9 cellular contexts compared by ENCODE assay signal in the genomic region with DNA sequence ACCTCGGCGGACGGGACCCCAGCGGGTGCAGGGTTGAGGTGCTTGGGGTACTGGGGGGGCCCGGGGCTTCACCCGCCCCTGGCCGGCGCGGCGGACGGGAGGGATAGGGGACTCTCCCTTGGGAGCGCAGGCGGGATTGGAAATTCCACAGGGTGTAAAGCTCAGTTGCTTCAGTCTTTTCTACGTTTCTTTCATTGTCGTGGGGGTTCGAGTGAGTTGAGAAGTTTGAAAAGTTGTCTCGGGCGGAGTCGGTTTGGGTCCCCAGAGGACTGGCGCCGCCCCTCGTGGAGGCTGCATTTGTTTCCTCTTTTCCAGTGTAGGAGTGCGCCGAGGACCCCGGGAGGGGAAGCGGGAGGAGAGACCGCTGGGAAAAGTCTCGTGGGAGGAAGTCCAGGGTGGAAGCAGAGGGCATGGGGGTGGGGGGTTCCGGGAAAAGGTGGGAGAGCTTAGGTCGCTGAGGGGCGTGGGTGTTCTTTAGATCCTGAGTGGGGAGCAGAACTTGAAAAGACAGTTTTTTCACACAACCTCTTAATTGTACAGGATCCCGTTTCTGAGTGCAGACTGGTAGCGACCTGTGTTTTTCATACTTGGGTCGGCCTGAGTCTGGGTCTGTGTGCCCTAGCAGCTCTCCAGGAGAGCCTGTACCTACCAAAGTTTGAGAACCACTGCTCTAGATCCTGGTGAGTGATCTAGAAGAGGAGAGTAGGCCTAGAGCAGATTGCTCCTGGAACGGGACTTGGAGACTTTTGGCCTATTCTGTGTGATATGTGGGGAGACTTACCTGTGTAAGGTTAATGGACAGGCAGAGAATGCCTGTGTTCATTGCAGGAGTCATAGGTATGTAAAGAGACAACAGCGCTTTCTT. TPM values are rescaled to one million over a fixed set of nuclear protein-coding genes. Genes with fewer than 3 reads are reported as not detected.
DNase-seq lines count a peak whose midpoint lies in the region; FAIRE-seq and TF ChIP-seq lines count a peak whose summit lies in the region.
"Had no signal": no experiment of that assay in that cellular context is flagged by ENCODE, and none has a peak within 500 bp of the region (broad histone marks: within the 10 kb centered on the region; RNA-seq: fewer than 3 reads in every experiment).

No MANE protein-coding gene starts in this region.

- POLR2A ChIA-PET in MCF 10A (lab: Yijun Ruan, JAX), result interaction anchor here (0.6 to 3.5 kb wide), 24 partner anchors 10 to 791 kb away, joined by 3 to 35 read pairs (median 4); no protein-coding TSS in a partner anchor

- H3K27ac ChIP-seq in HUES48 (ENCODE audit: low read depth, low read length) (no peak overlapping the region), small intestine (ENCODE audit: low read depth in 1 of 2, low read length in 1 of 2) (peak overlapping the region; percentile 88 to 97)
- H3K27ac ChIP-seq: HL-60 had no signal

- TSS peak; percentile 90 for BruUV-seq in MCF 10A (replicated peaks; lab: Mats Ljungman, UMichigan)

- peak overlapping the region; percentile 97 for H3K27ac Mint-ChIP-seq in MCF 10A (ENCODE audit: low read depth, unreplicated experiment)
- H3K27ac Mint-ChIP-seq in activated naive CD4-positive, alpha-beta T cell treated with anti-CD3 and anti-CD28 coated beads, Interleukin-2, amount 10 ng/mL, durations not matched to agents 7 days and 5 days, result no peak overlapping the region

- no peak for FAIRE-seq in small intestine (lab: Jason Lieb, UNC)

- CTCF ChIA-PET in MCF 10A (lab: Yijun Ruan, JAX), result interaction anchor here (0.5 to 2.2 kb wide), 5 partner anchors 10 to 1118 kb away, joined by 3 to 9 read pairs (median 5); no protein-coding TSS in a partner anchor
- CTCF ChIA-PET in activated naive CD4-positive, alpha-beta T cell treated with anti-CD3 and anti-CD28 coated beads, Interleukin-2, amount 10 ng/mL, durations not matched to agents 7 days and 5 days (lab: Charles Lee), result no interaction called here

- intact Hi-C loops in MCF 10A (cut with micrococcal nuclease), result loop anchor here (1.0 to 10.0 kb wide), 8 partner anchors 28 to 860 kb away; no protein-coding TSS in a partner anchor

- H3K27me3 Mint-ChIP-seq in MCF 10A (ENCODE audit: insufficient read depth, unreplicated experiment), result no peaks in the 10 kb centered on the region
- peaks cover 21% of the 10 kb centered on the region for H3K27me3 Mint-ChIP-seq in activated naive CD4-positive, alpha-beta T cell treated with anti-CD3 and anti-CD28 coated beads, Interleukin-2, amount 10 ng/mL, durations not matched to agents 7 days and 5 days

- H3K4me1 Mint-ChIP-seq in MCF 10A (ENCODE audit: insufficient read depth, unreplicated experiment), result peaks cover 50% of the 10 kb centered on the region
- no peaks in the 10 kb centered on the region for H3K4me1 Mint-ChIP-seq in activated naive CD4-positive, alpha-beta T cell treated with anti-CD3 and anti-CD28 coated beads, Interleukin-2, amount 10 ng/mL, durations not matched to agents 7 days and 5 days

- WGBS in small intestine, 3 donors, result 4 to 8% (median 7%) methylated on average over 36 of the region's 36 CpGs

- peaks cover 11% of the 10 kb centered on the region for H3K4me1 ChIP-seq in HUES48 (ENCODE audit: control insufficient read depth, insufficient read depth, low read length)
- H3K4me1 ChIP-seq in small intestine (ENCODE audit: control insufficient read depth in 2 of 2, insufficient read depth in 1 of 2, low read depth in 1 of 2, low read length in 1 of 2), result no peaks in the 10 kb centered on the region

- peaks cover 8% of the 10 kb centered on the region for H3K9me3 Mint-ChIP-seq in MCF 10A (ENCODE audit: unreplicated experiment)
- peaks cover 2% of the 10 kb centered on the region for H3K9me3 Mint-ChIP-seq in activated naive CD4-positive, alpha-beta T cell treated with anti-CD3 and anti-CD28 coated beads, Interleukin-2, amount 10 ng/mL, durations not matched to agents 7 days and 5 days

- H3K4me3 ChIP-seq in HUES48 (ENCODE audit: low read depth, low read length) (peak overlapping the region; percentile 86), small intestine (ENCODE audit: low read depth in 1 of 2, low read length in 2 of 2) (peak overlapping the region; percentile 50 to 79)

- TF ChIP-seq CTCF in MCF 10A (IDR thresholded peaks at IDR 0.05; ENCODE audit: unreplicated experiment), result no peak

- peak overlapping the region; percentile 88 for H3K4me3 Mint-ChIP-seq in MCF 10A (ENCODE audit: unreplicated experiment)
- H3K4me3 Mint-ChIP-seq in activated naive CD4-positive, alpha-beta T cell treated with anti-CD3 and anti-CD28 coated beads, Interleukin-2, amount 10 ng/mL, durations not matched to agents 7 days and 5 days, result no peak overlapping the region

- H3K9ac ChIP-seq in HUES48 (ENCODE audit: low read depth, low read length), result peak overlapping the region; percentile 81

- no peaks in the 10 kb centered on the region for H3K36me3 Mint-ChIP-seq in MCF 10A (ENCODE audit: insufficient read depth, unreplicated experiment)
- H3K36me3 Mint-ChIP-seq in activated naive CD4-positive, alpha-beta T cell treated with anti-CD3 and anti-CD28 coated beads, Interleukin-2, amount 10 ng/mL, durations not matched to agents 7 days and 5 days, result no peaks in the 10 kb centered on the region

- H3K36me3 ChIP-seq in HUES48 (ENCODE audit: control insufficient read depth, insufficient read depth, low read length), result no peaks in the 10 kb centered on the region
- H3K36me3 ChIP-seq in small intestine (ENCODE audit: control insufficient read depth in 2 of 2, insufficient read depth in 2 of 2, low read length in 2 of 2), result no peaks in the 10 kb centered on the region

- H3K9me3 ChIP-seq in HUES48 (ENCODE audit: control insufficient read depth, insufficient read depth, low read length) (no peaks in the 10 kb centered on the region), small intestine (ENCODE audit: control insufficient read depth, low read depth) (no peaks in the 10 kb centered on the region)

- peaks cover 19% of the 10 kb centered on the region for H3K27me3 ChIP-seq in HUES48 (ENCODE audit: control insufficient read depth, insufficient read depth, low read length)
- peaks cover 0 to 6% of the 10 kb centered on the region in 2 donors for H3K27me3 ChIP-seq in small intestine (ENCODE audit: control insufficient read depth in 2 of 2, insufficient read depth in 2 of 2, low read length in 2 of 2)

- DNase-seq in MCF 10A (ENCODE audit: unreplicated experiment), result no peak
- DNase-seq in iPS-NIHi7 (ENCODE audit: extremely low spot score), result peak; percentile 45
- peak; percentile 39 for DNase-seq in small intestine
- DNase-seq in stimulated activated naive CD4-positive, alpha-beta T cell (lab: John Stamatoyannopoulos, UW), result no peak
- no peak for DNase-seq in activated naive CD4-positive, alpha-beta T cell treated with anti-CD3 and anti-CD28 coated beads, Interleukin-2, amount 10 ng/mL, durations not matched to agents 7 days and 5 days
- no peak for DNase-seq in NCI-H524 treated with DMSO at 0.1 percent for 48 hours (lab: John Stamatoyannopoulos, UW)
- DNase-seq in SK-N-DZ (ENCODE audit: low spot score), result no peak

RNA-seq across cellular contexts. Expression of a gene that starts 0.5 kb away (rescaled TPM):
- 22.3 and 25.4 TPM in 2 replicates for total RNA-seq in MCF 10A (2022)
- 1 to 10 TPM; 4.6 to 6.0 (median 5.4) TPM for polyA plus RNA-seq in small intestine
- polyA plus RNA-seq in SK-N-DZ (2014; cell fraction: cytosol; rRNA removed), result not detected in 2 replicates
- polyA plus RNA-seq in SK-N-DZ (2014; cell fraction: nucleus; rRNA removed), result not detected in 2 replicates

Comparison
In these comparisons a context has a peak if more than half of its experiments do, and no peak if none do; other contexts are left out.
1. DNase-seq: peak in iPS-NIHi7 (single experiment) and small intestine (single experiment); none in MCF 10A (single experiment), stimulated activated naive CD4-positive, alpha-beta T cell (0 of 6), activated naive CD4-positive, alpha-beta T cell treated with anti-CD3 and anti-CD28 coated beads, Interleukin-2, amount 10 ng/mL, durations not matched to agents 7 days and 5 days (single experiment), NCI-H524 treated with DMSO at 0.1 percent for 48 hours (single experiment) and SK-N-DZ (single experiment).